Comparison of ENCODE assay signal across 7 cellular contexts in genomic region chr21:26686278-26686677, GRCh38.
DNase-seq lines count a peak whose midpoint lies in the region; ATAC-seq, FAIRE-seq and TF ChIP-seq lines count a peak whose summit lies in the region.

No MANE protein-coding gene starts in this region.

- H3K27ac ChIP-seq in OCI-LY3 (ENCODE audit: low read length) (peak overlapping the region; percentile 39; the same call in 1 of the 2 replicates), kidney (ENCODE audit: low read depth in 2 of 2, low read length in 2 of 2) (no peak overlapping the region)

- peaks cover 7% of the 10 kb centered on the region; the same call in 1 of the 2 replicates for H3K4me1 ChIP-seq in OCI-LY3 (ENCODE audit: low read length)
- H3K4me1 ChIP-seq in kidney (ENCODE audit: control insufficient read depth in 1 of 2, insufficient read depth in 1 of 2, low read depth in 1 of 2, low read length in 2 of 2) = no peaks in the 10 kb centered on the region

- intact Hi-C loops in kidney (cut with DNase I) = no loop called here

- H3K4me3 ChIP-seq in OCI-LY3 (ENCODE audit: low read length) = peak overlapping the region; percentile 59; the same call in 1 of the 2 replicates
- H3K4me3 ChIP-seq in kidney (ENCODE audit: low read length in 2 of 2) = no peak overlapping the region

- H2AFZ ChIP-seq in OCI-LY3 (ENCODE audit: low read depth, low read length) = peak overlapping the region; percentile 54; the same call in 1 of the 2 replicates

- H3K9ac ChIP-seq in OCI-LY3 (ENCODE audit: low read length) = no peak overlapping the region
- H3K9ac ChIP-seq in kidney (ENCODE audit: low read length in 2 of 2) = no peak overlapping the region

- H3K36me3 ChIP-seq in OCI-LY3 (replicated peaks; ENCODE audit: low read depth, low read length) = no peaks in the 10 kb centered on the region
- no peaks in the 10 kb centered on the region for H3K36me3 ChIP-seq in kidney (ENCODE audit: control insufficient read depth in 1 of 2, insufficient read depth in 2 of 2, low read length in 2 of 2)

- no peak overlapping the region for H3K27ac Mint-ChIP-seq in HFFc6

- H4K20me1 ChIP-seq in OCI-LY3 (ENCODE audit: insufficient read depth, low read length) = no peaks in the 10 kb centered on the region

- ATAC-seq in GM18502 (IDR thresholded peaks at IDR 0.05; ENCODE audit: poor library complexity, unreplicated experiment) = peak; percentile 92
- ATAC-seq in esophagus mucosa = peak; percentile 32
- no peak for ATAC-seq in HG02571 (IDR thresholded peaks at IDR 0.05; ENCODE audit: unreplicated experiment)

- H3K9me3 Mint-ChIP-seq in HFFc6 = no peaks in the 10 kb centered on the region; the same call in 1 of the 2 replicates

- H3K36me3 Mint-ChIP-seq in HFFc6 (ENCODE audit: low read depth) = no peaks in the 10 kb centered on the region

- H3K27me3 Mint-ChIP-seq in HFFc6 (ENCODE audit: insufficient read depth) = peaks cover 2% of the 10 kb centered on the region; the same call in 1 of the 2 replicates

- no peaks in the 10 kb centered on the region for H3K4me1 Mint-ChIP-seq in HFFc6 (ENCODE audit: low read depth)

- peak overlapping the region; percentile 43; the same call in 1 of the 2 replicates for H3K4me3 Mint-ChIP-seq in HFFc6

- H3K9me3 ChIP-seq in OCI-LY3 (ENCODE audit: insufficient read depth, low read length) (peaks cover 6% of the 10 kb centered on the region; the same call in 1 of the 2 replicates), kidney (ENCODE audit: control insufficient read depth in 1 of 2, low read length in 2 of 2) (peaks cover 0 to 6% of the 10 kb centered on the region in 2 donors)

- no peak for TF ChIP-seq CTCF in HFFc6 (IDR thresholded peaks at IDR 0.05)
- TF ChIP-seq CTCF in OCI-LY3 (IDR thresholded peaks at IDR 0.05; ENCODE audit: low read depth, low read length) = no peak
- TF ChIP-seq CTCF in kidney (IDR thresholded peaks at IDR 0.05; ENCODE audit: borderline replicate concordance, extremely low read depth, insufficient read depth) = no peak

- no peaks in the 10 kb centered on the region for H3K79me2 ChIP-seq in OCI-LY3 (ENCODE audit: low read length)

- FAIRE-seq in kidney (lab: Jason Lieb, UNC) = no peak

- no peaks in the 10 kb centered on the region for H3K27me3 ChIP-seq in OCI-LY3 (ENCODE audit: low read depth, low read length)

- peak overlapping the region; percentile 49 for H3K4me2 ChIP-seq in OCI-LY3 (ENCODE audit: low read length)

- DNase-seq in HFFc6 (peak; percentile 3), kidney (no peak), midbrain (lab: John Stamatoyannopoulos, UW) (no peak)
